In the genomic region with DNA sequence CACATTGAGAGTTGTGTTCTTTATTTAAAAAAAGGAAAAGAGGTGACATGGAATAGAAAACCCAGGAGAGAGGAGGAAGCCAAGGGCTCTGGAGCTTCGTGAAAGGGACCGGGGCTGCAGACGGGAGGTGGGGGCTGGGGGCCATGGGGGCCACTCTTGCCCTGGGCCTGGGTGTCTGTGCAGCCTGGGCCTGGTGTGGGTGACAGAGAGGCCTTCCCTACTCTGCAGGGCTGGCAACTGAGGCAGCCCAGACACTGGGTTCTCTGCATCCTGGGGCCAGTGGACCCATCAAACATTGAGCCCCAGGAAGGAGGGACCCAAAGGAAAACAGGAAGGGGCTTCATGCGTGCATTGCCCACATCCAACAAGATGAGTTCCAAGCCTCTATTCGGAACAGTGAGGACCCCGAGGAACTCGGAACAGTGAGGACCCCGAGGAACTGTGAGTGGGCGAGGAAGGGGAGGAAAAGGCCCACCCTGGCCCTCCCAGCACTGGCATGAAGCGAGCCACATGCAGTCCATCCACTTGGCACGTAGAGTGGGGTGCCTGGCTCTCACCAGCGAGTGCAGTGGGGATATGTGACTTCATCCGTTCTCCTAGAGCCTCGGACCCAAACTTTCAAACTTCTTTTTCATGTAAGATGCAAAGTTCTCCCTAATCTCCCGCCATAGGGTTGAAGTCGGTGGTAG, we compare ENCODE assay signal across 24 cellular contexts.
"Had no signal": no experiment of that assay in that cellular context is flagged by ENCODE, and none has a peak within 500 bp of the region (broad histone marks: within the 10 kb centered on the region; RNA-seq: fewer than 3 reads in every experiment).

No MANE protein-coding gene starts in this region.

- H3K36me3 ChIP-seq: colonic mucosa, gastrocnemius medialis, neutrophil, pancreas, upper lobe of left lung had no signal

- H3K27me3 ChIP-seq: colonic mucosa, gastrocnemius medialis, neutrophil, pancreas, testis, upper lobe of left lung had no signal

- H3K27ac Mint-ChIP-seq: activated B cell treated with CpG ODN at 0.5 μM for 24 hours; activated CD8-positive, alpha-beta T cell treated with anti-CD3 and anti-CD28 coated beads for 36 hours; activated naive CD4-positive, alpha-beta T cell treated with anti-CD3 and anti-CD28 coated beads, Interleukin-2, amount 50 U/mL, for 72 hours; activated T-helper 17 cell treated with anti-CD3 and anti-CD28 coated beads, Interleukin-2, amount 50 U/mL, for 72 hours; effector memory CD8-positive, alpha-beta T cell; naive thymus-derived CD4-positive, alpha-beta T cell had no signal

- DNase-seq: activated B cell treated with CpG ODN at 0.5 μM for 24 hours; activated CD4-positive, alpha-beta T cell treated with anti-CD3 and anti-CD28 coated beads, Interleukin-2, amount 50 U/mL, for 1 hour; activated CD8-positive, alpha-beta T cell treated with anti-CD3 and anti-CD28 coated beads for 36 hours; activated naive CD4-positive, alpha-beta T cell; activated T-cell treated with anti-CD3 and anti-CD28 coated beads, Interleukin-2, amount 50 U/mL, for 4 hours; colonic mucosa; effector memory CD8-positive, alpha-beta T cell; erythroblast; gastrocnemius medialis; glutamatergic neuron; left cardiac atrium; midbrain; naive thymus-derived CD4-positive, alpha-beta T cell; psoas muscle; stimulated activated CD4-positive, alpha-beta T cell treated with anti-CD3 and anti-CD28 coated beads, Interleukin-12 subunit alpha, Interleukin-12 subunit beta, amount 100 ng/mL, for 4 hours; stimulated activated CD4-positive, alpha-beta T cell treated with anti-CD3 and anti-CD28 coated beads, Interleukin-4, amount 100 ng/mL, for 1 hour; stimulated activated naive CD8-positive, alpha-beta T cell treated with anti-CD3 and anti-CD28 coated beads, Interleukin-15, Interleukin-2, amounts not matched to agents 100 U/mL and 50 U/mL, for 24 hours; T-helper 2 cell; testis had no signal

- H3K27me3 Mint-ChIP-seq: activated B cell treated with CpG ODN at 0.5 μM for 24 hours; activated CD8-positive, alpha-beta T cell treated with anti-CD3 and anti-CD28 coated beads for 36 hours; activated T-helper 17 cell treated with anti-CD3 and anti-CD28 coated beads, Interleukin-2, amount 50 U/mL, for 72 hours; naive thymus-derived CD4-positive, alpha-beta T cell had no signal

- H3K4me1 ChIP-seq: colonic mucosa, gastrocnemius medialis, pancreas, psoas muscle, testis had no signal

- H3K9me3 Mint-ChIP-seq: activated B cell treated with CpG ODN at 0.5 μM for 24 hours; activated CD8-positive, alpha-beta T cell treated with anti-CD3 and anti-CD28 coated beads for 36 hours; activated naive CD4-positive, alpha-beta T cell treated with anti-CD3 and anti-CD28 coated beads, Interleukin-2, amount 50 U/mL, for 72 hours; activated T-cell treated with anti-CD3 and anti-CD28 coated beads, Interleukin-2, amount 50 U/mL, for 4 hours; activated T-helper 17 cell treated with anti-CD3 and anti-CD28 coated beads, Interleukin-2, amount 50 U/mL, for 72 hours; effector memory CD8-positive, alpha-beta T cell had no signal

- H3K4me3 ChIP-seq: colonic mucosa, gastrocnemius medialis, pancreas, psoas muscle, testis, upper lobe of left lung had no signal

- H3K4me3 Mint-ChIP-seq: activated B cell treated with CpG ODN at 0.5 μM for 24 hours; activated CD8-positive, alpha-beta T cell treated with anti-CD3 and anti-CD28 coated beads for 36 hours; activated T-cell treated with anti-CD3 and anti-CD28 coated beads, Interleukin-2, amount 50 U/mL, for 4 hours; activated T-helper 17 cell treated with anti-CD3 and anti-CD28 coated beads, Interleukin-2, amount 50 U/mL, for 72 hours; effector memory CD8-positive, alpha-beta T cell; naive thymus-derived CD4-positive, alpha-beta T cell had no signal

- H3K27ac ChIP-seq: colonic mucosa, gastrocnemius medialis, neutrophil, pancreas, psoas muscle, testis, upper lobe of left lung had no signal

- ATAC-seq: activated CD8-positive, alpha-beta T cell treated with anti-CD3 and anti-CD28 coated beads for 36 hours; activated naive CD4-positive, alpha-beta T cell treated with anti-CD3 and anti-CD28 coated beads, Interleukin-2, amount 50 U/mL, for 72 hours; activated T-cell treated with anti-CD3 and anti-CD28 coated beads, Interleukin-2, amount 50 U/mL, for 4 hours; activated T-helper 17 cell treated with anti-CD3 and anti-CD28 coated beads, Interleukin-2, amount 50 U/mL, for 72 hours; effector memory CD8-positive, alpha-beta T cell; gastrocnemius medialis; left cardiac atrium; naive thymus-derived CD4-positive, alpha-beta T cell; pancreas; psoas muscle; stimulated activated naive CD8-positive, alpha-beta T cell treated with anti-CD3 and anti-CD28 coated beads, Interleukin-15, Interleukin-2, amounts not matched to agents 100 U/mL and 50 U/mL, for 24 hours had no signal

- H3K36me3 Mint-ChIP-seq: activated naive CD4-positive, alpha-beta T cell treated with anti-CD3 and anti-CD28 coated beads, Interleukin-2, amount 50 U/mL, for 72 hours; naive thymus-derived CD4-positive, alpha-beta T cell had no signal

- H3K4me1 Mint-ChIP-seq: activated B cell treated with CpG ODN at 0.5 μM for 24 hours; activated T-helper 17 cell treated with anti-CD3 and anti-CD28 coated beads, Interleukin-2, amount 50 U/mL, for 72 hours; naive thymus-derived CD4-positive, alpha-beta T cell had no signal

- H3K9me3 ChIP-seq: colonic mucosa, gastrocnemius medialis, neutrophil, pancreas, psoas muscle, testis, upper lobe of left lung had no signal
